Comparison of ENCODE assay signal across 1 cellular context in the genomic region with DNA sequence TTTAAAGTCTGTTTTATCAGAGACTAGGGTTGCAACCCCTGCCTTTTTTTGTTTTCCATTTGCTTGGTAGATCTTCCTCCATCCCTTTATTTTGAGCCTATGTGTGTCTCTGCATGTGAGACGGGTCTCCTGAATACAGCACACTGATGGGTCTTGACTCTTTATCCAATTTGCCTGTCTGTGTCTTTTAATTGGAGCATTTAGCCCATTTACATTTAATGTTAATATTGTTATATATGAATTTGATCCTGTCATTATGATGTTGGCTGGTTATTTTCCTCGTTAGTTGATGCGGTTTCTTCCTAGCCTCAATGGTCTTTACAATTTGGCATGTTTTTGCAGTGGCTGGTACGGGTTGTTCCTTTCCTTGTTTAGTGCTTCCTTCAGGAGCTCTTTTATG. TPM values are rescaled to one million over a fixed set of nuclear protein-coding genes. Genes with fewer than 3 reads are reported as not detected.
"Had no signal": no experiment of that assay in that cellular context is flagged by ENCODE, and none has a peak within 500 bp of the region (broad histone marks: within the 10 kb centered on the region; RNA-seq: fewer than 3 reads in every experiment).

No MANE protein-coding gene starts in this region.

RNA-seq across cellular contexts. Expression of gene SPON1, which starts 25.4 kb away (rescaled TPM):
- total RNA-seq: G401 had no signal
